Comparison of ENCODE assay signal across 19 cellular contexts in the genomic region with DNA sequence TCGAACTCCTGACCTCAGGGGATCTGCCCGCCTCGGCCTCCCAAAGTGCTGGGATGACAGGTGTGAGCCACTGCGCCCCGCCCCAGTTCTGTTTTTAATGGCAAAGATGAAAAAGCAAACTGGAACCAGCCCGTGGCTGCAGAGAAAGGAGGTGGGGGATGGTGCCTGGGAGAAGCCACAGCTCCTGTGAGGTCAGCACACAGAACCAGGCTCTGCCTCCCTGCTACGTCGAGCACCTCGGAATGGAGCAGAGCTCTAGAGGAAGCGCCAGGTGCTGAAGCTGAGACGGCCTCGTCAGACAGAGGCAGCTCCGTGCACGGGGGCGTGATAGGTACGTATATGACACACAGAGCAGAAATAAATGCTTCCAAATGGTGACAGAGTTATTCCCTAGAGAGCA. TPM values are rescaled to one million over a fixed set of nuclear protein-coding genes. Genes with fewer than 3 reads are reported as not detected.
"Had no signal": no experiment of that assay in that cellular context is flagged by ENCODE, and none has a peak within 500 bp of the region (broad histone marks: within the 10 kb centered on the region; RNA-seq: fewer than 3 reads in every experiment).

No MANE protein-coding gene starts in this region.

- ATAC-seq: activated naive CD4-positive, alpha-beta T cell treated with anti-CD3 and anti-CD28 coated beads, Interleukin-2, amount 50 U/mL, for 72 hours; left colon; psoas muscle; sciatic nerve; stimulated activated naive B cell treated with anti-CD40 and anti-IgM and Interleukin-4, amounts not matched to agents 10 μg/mL and 1 μg/mL and 100 μg/mL, for 72 hours had no signal

- H3K4me1 Mint-ChIP-seq: endodermal cell had no signal

- H3K4me3 Mint-ChIP-seq: endodermal cell; stimulated activated naive B cell treated with anti-CD40 and anti-IgM and Interleukin-4, amounts not matched to agents 10 μg/mL and 1 μg/mL and 100 μg/mL, for 72 hours; T-helper 1 cell treated with Interleukin-12 subunit alpha and Interleukin-12 subunit beta and Interleukin-4 antibody, amounts not matched to agents 30 μg/mL and 1 μg/mL, for 36 hours had no signal

- DNase-seq: activated CD4-positive, alpha-beta T cell treated with anti-CD3 and anti-CD28 coated beads for 48 hours; activated effector memory CD4-positive, alpha-beta T cell treated with Interleukin-2 at 50 U/mL for 16 hours; dermis blood vessel endothelial cell; endodermal cell; erythroblast; left colon; midbrain; naive B cell; psoas muscle; spleen; stimulated activated CD4-positive, alpha-beta T cell treated with anti-CD3 and anti-CD28 coated beads, Interleukin-1b, Interleukin-23, amount 100 ng/mL, for 48 hours; stimulated activated naive B cell treated with anti-CD40 and anti-IgM and Interleukin-4, amounts not matched to agents 10 μg/mL and 1 μg/mL and 100 μg/mL, for 72 hours; transverse colon had no signal

- H3K9me3 Mint-ChIP-seq: activated naive CD4-positive, alpha-beta T cell treated with anti-CD3 and anti-CD28 coated beads, Interleukin-2, amount 50 U/mL, for 72 hours; endodermal cell; naive B cell; stimulated activated naive B cell treated with anti-CD40 and anti-IgM and Interleukin-4, amounts not matched to agents 10 μg/mL and 1 μg/mL and 100 μg/mL, for 72 hours; T-helper 1 cell treated with Interleukin-12 subunit alpha and Interleukin-12 subunit beta and Interleukin-4 antibody, amounts not matched to agents 30 μg/mL and 1 μg/mL, for 36 hours had no signal

- H3K27ac Mint-ChIP-seq: endodermal cell; stimulated activated naive B cell treated with anti-CD40 and anti-IgM and Interleukin-4, amounts not matched to agents 10 μg/mL and 1 μg/mL and 100 μg/mL, for 72 hours; T-helper 1 cell treated with Interleukin-12 subunit alpha and Interleukin-12 subunit beta and Interleukin-4 antibody, amounts not matched to agents 30 μg/mL and 1 μg/mL, for 36 hours had no signal

- H3K36me3 Mint-ChIP-seq: activated naive CD4-positive, alpha-beta T cell treated with anti-CD3 and anti-CD28 coated beads, Interleukin-2, amount 50 U/mL, for 72 hours had no signal

RNA-seq across cellular contexts. Expression of a gene that starts 8.5 kb away (rescaled TPM):
- total RNA-seq: transverse colon had no signal

RNA-seq across cellular contexts. Expression of a gene that starts 18.6 kb away (rescaled TPM):
- total RNA-seq: activated naive CD4-positive, alpha-beta T cell treated with anti-CD3 and anti-CD28 coated beads, Interleukin-2, amount 50 U/mL, for 72 hours; cerebellum; dermis blood vessel endothelial cell; lung; sciatic nerve; subcutaneous adipose tissue; transverse colon had no signal

RNA-seq across cellular contexts. Expression of a gene that starts 20.8 kb away (rescaled TPM):
- total RNA-seq: activated naive CD4-positive, alpha-beta T cell treated with anti-CD3 and anti-CD28 coated beads, Interleukin-2, amount 50 U/mL, for 72 hours; dermis blood vessel endothelial cell; lung; sciatic nerve; spleen; subcutaneous adipose tissue had no signal
